Comparison of ENCODE assay signal across 1 cellular context in genomic region chr4:73704314-73705055, GRCh38.
TF ChIP-seq lines count a peak whose summit lies in the region.

No MANE protein-coding gene starts in this region.

TF ChIP-seq in K562, 482 proteins besides CTCF, POLR2A, EP300 and RAD21 (continued from another document and continues in another):
- TF ChIP-seq CREB3L1 (IDR thresholded peaks at IDR 0.05; ENCODE audit: borderline replicate concordance, low read depth): peak; percentile 68; the same call in 1 of the 2 replicates
- no peak for TF ChIP-seq PRMT5 (CRISPR knock-in tag; IDR thresholded peaks at IDR 0.05)
- peak; percentile 92 for TF ChIP-seq C11orf30 (IDR thresholded peaks at IDR 0.05; ENCODE audit: low read depth)
- TF ChIP-seq RUNX1 (IDR thresholded peaks at IDR 0.05; ENCODE audit: low read depth): no peak
- no peak for TF ChIP-seq RFX5 (IDR thresholded peaks at IDR 0.05; ENCODE audit: low read depth, low read length)
- TF ChIP-seq ARID1B (IDR thresholded peaks at IDR 0.05): peak; percentile 87
- no peak for TF ChIP-seq SETDB1 (IDR thresholded peaks at IDR 0.05; ENCODE audit: low read length)
- TF ChIP-seq MTA1 (IDR thresholded peaks at IDR 0.05; ENCODE audit: borderline replicate concordance): peak; percentile 66; the same call in 1 of the 2 replicates
- peak; percentile 94 for TF ChIP-seq ZNF316 (IDR thresholded peaks at IDR 0.05)
- 0 out of 2 replicates have a peak, but pooled peaks have one; percentile 17 for TF ChIP-seq MTA2 (IDR thresholded peaks at IDR 0.05; ENCODE audit: low read depth)
- TF ChIP-seq SNAPC5 (CRISPR knock-in tag; IDR thresholded peaks at IDR 0.05): no peak
- TF ChIP-seq DPF2 (IDR thresholded peaks at IDR 0.05): peak; percentile 93
- TF ChIP-seq TEAD2 (tag; IDR thresholded peaks at IDR 0.05): 0 out of 2 replicates have a peak, but pooled peaks have one; percentile 29
- peak; percentile 58; the same call in 1 of the 2 replicates for TF ChIP-seq KLF1 (tag; IDR thresholded peaks at IDR 0.05)
- peak; percentile 62; the same call in 1 of the 2 replicates for TF ChIP-seq SMARCC2 (IDR thresholded peaks at IDR 0.05; ENCODE audit: low read depth)
- TF ChIP-seq CC2D1A (IDR thresholded peaks at IDR 0.05): 0 out of 2 replicates have a peak, but pooled peaks have one; percentile 29
- no peak for TF ChIP-seq HLTF (IDR thresholded peaks at IDR 0.05)
- TF ChIP-seq FOXM1 (IDR thresholded peaks at IDR 0.05; ENCODE audit: low read depth): peak; percentile 24; the same call in 1 of the 2 replicates
- no peak for TF ChIP-seq FOXM1 (CRISPR knock-in tag; IDR thresholded peaks at IDR 0.05; ENCODE audit: low read depth)
- TF ChIP-seq MAFG (tag; conservative IDR thresholded peaks at IDR 0.05): peak; percentile 90
- peak; percentile 70; the same call in 1 of the 2 replicates for TF ChIP-seq MTA3 (IDR thresholded peaks at IDR 0.05; ENCODE audit: borderline replicate concordance)
- TF ChIP-seq NR2F6 (CRISPR knock-in tag; IDR thresholded peaks at IDR 0.05): no peak
- TF ChIP-seq PPARD (CRISPR knock-in tag; IDR thresholded peaks at IDR 0.05): no peak
- TF ChIP-seq BACH1 (tag; IDR thresholded peaks at IDR 0.05): peak; percentile 96
- 0 out of 2 replicates have a peak, but pooled peaks have one; percentile 44 for TF ChIP-seq KLF6 (CRISPR knock-in tag; IDR thresholded peaks at IDR 0.05; ENCODE audit: borderline replicate concordance)
- no peak for TF ChIP-seq ETS1 (conservative IDR thresholded peaks at IDR 0.05; ENCODE audit: control insufficient read depth, low read depth, low read length)
- TF ChIP-seq HSF4 (CRISPR knock-in tag; IDR thresholded peaks at IDR 0.05; ENCODE audit: borderline replicate concordance): peak; percentile 33; the same call in 1 of the 2 replicates
- TF ChIP-seq PCBP1 (IDR thresholded peaks at IDR 0.05; ENCODE audit: low read depth, low read length, poor library complexity, severe bottlenecking): no peak
- no peak for TF ChIP-seq PBX2 (CRISPR knock-in tag; IDR thresholded peaks at IDR 0.05; ENCODE audit: low read depth)
- TF ChIP-seq PBX2 (tag; conservative IDR thresholded peaks at IDR 0.05; ENCODE audit: low read depth): peak; percentile 89
- peak; percentile 56 for TF ChIP-seq PML (IDR thresholded peaks at IDR 0.05; ENCODE audit: low read length)
- no peak for TF ChIP-seq MCM7 (IDR thresholded peaks at IDR 0.05)
- no peak for TF ChIP-seq KLF10 (CRISPR knock-in tag; IDR thresholded peaks at IDR 0.05)
- TF ChIP-seq SIRT6 (IDR thresholded peaks at IDR 0.05; ENCODE audit: low read depth, low read length): no peak
- peak; percentile 89 for TF ChIP-seq EHMT2 (IDR thresholded peaks at IDR 0.05)
- TF ChIP-seq DDX20 (tag; IDR thresholded peaks at IDR 0.05; ENCODE audit: low read depth): peak; percentile 82
- peak in 1 of 2 experiments; percentile 64; a peak in 2 of 4 replicates for TF ChIP-seq TBL1XR1 (IDR thresholded peaks at IDR 0.05; ENCODE audit: low read length in 2 of 2)
- peak; percentile 41; the same call in 1 of the 2 replicates for TF ChIP-seq NR2C1 (IDR thresholded peaks at IDR 0.05)
- TF ChIP-seq NR2C1 (tag; IDR thresholded peaks at IDR 0.05): peak; percentile 83
- TF ChIP-seq RHOXF2B (CRISPR knock-in tag; conservative IDR thresholded peaks at IDR 0.05): 0 out of 2 replicates have a peak, but pooled peaks have one; percentile 37
- no peak for TF ChIP-seq PATZ1 (CRISPR knock-in tag; IDR thresholded peaks at IDR 0.05; ENCODE audit: borderline replicate concordance)
- TF ChIP-seq CHAMP1 (IDR thresholded peaks at IDR 0.05): peak; percentile 67
- peak; percentile 84 for TF ChIP-seq SOX6 (IDR thresholded peaks at IDR 0.05)
- TF ChIP-seq KDM5B (IDR thresholded peaks at IDR 0.05; ENCODE audit: insufficient replicate concordance, low read depth, low read length): no peak
- TF ChIP-seq TEAD4 (IDR thresholded peaks at IDR 0.05; ENCODE audit: low read length): peak; percentile 77
- no peak for TF ChIP-seq TEAD4 (CRISPR knock-in tag; IDR thresholded peaks at IDR 0.05; ENCODE audit: borderline replicate concordance)
- TF ChIP-seq ELF4 (CRISPR knock-in tag; IDR thresholded peaks at IDR 0.05): no peak
- TF ChIP-seq HMG20A (CRISPR knock-in tag; conservative IDR thresholded peaks at IDR 0.05): no peak
- TF ChIP-seq DMBX1 (CRISPR knock-in tag; IDR thresholded peaks at IDR 0.05; ENCODE audit: borderline replicate concordance): peak; percentile 90; the same call in 1 of the 2 replicates
- peak; percentile 27 for TF ChIP-seq RBBP5 (IDR thresholded peaks at IDR 0.05; ENCODE audit: borderline replicate concordance, insufficient read depth, low read length, poor library complexity, severe bottlenecking)
- TF ChIP-seq BCLAF1 (IDR thresholded peaks at IDR 0.05; ENCODE audit: borderline replicate concordance in 1 of 2, control insufficient read depth in 1 of 2, low read depth in 2 of 2, low read length in 1 of 2): no peak
- TF ChIP-seq ZBTB43 (CRISPR knock-in tag; IDR thresholded peaks at IDR 0.05): no peak
- TF ChIP-seq SMARCA4 (IDR thresholded peaks at IDR 0.05): peak; percentile 90
